In the genomic region with DNA sequence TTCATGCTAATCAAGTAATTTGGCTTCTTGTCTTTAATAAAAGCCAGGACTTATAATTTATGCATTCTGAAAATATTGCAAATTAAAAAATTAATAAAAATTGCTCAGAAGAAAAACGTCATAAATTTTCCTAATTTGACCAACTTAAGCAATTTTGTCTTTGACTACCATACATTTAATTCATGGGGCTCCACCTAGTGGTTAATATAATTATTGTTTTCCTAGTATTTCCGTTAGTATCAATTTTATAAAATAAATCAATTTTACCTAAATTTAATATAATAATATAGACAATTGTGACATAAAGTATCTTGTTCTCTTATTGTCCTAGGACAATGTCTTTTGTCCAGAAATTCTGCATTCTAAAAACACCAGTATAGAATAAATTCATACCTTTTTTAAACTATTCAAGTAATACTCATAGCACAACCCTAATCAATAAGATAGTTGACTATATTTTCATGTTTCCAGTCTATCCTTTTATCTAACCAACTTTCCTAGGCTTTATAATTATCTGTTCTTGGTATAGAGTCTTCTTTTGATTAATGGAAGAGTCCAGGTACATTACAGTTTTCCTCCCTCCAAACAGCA, we compare ENCODE assay signal across 9 cellular contexts.
DNase-seq lines count a peak whose midpoint lies in the region; ATAC-seq and TF ChIP-seq lines count a peak whose summit lies in the region.
"Had no signal": no experiment of that assay in that cellular context is flagged by ENCODE, and none has a peak within 500 bp of the region (broad histone marks: within the 10 kb centered on the region; RNA-seq: fewer than 3 reads in every experiment).

No MANE protein-coding gene starts in this region.

- TF ChIP-seq EP300 in gastroesophageal sphincter (IDR thresholded peaks at IDR 0.05), result no peak

- H3K9ac ChIP-seq in OCI-LY1 (ENCODE audit: low read length) (no peak overlapping the region), fibroblast of lung (ENCODE audit: insufficient read depth, low read length) (no peak overlapping the region)

- DNase-seq in heart left ventricle (no peak), left ventricle myocardium superior (no peak), fibroblast of lung (ENCODE audit: low read depth in 2 of 2) (peak; percentile 2 to 37), type B pancreatic cell (ENCODE audit: extremely low spot score, unreplicated experiment) (no peak)
- DNase-seq in activated CD4-positive, CD25-positive, alpha-beta regulatory T cell (lab: John Stamatoyannopoulos, UW), result no peak
- DNase-seq: GDM1 had no signal

- ATAC-seq in heart left ventricle, result no peak
- ATAC-seq in left ventricle myocardium superior, result no peak
- ATAC-seq in GM21526 (IDR thresholded peaks at IDR 0.05; ENCODE audit: low FRiP score, unreplicated experiment), result no peak
- ATAC-seq in gastroesophageal sphincter, result no peak

- no peak overlapping the region for H2AFZ ChIP-seq in OCI-LY1 (ENCODE audit: low read length)
- H2AFZ ChIP-seq in fibroblast of lung (ENCODE audit: low read length), result no peak overlapping the region

- no peak overlapping the region for H3K4me2 ChIP-seq in OCI-LY1 (ENCODE audit: low read length)
- no peak overlapping the region for H3K4me2 ChIP-seq in fibroblast of lung (ENCODE audit: extremely low read depth, insufficient read depth, low read length)

- H3F3A ChIP-seq in OCI-LY1 (ENCODE audit: insufficient read depth, low read length), result no peaks in the 10 kb centered on the region

- H3K36me3 ChIP-seq in heart left ventricle, result no peaks in the 10 kb centered on the region
- no peaks in the 10 kb centered on the region for H3K36me3 ChIP-seq in OCI-LY1 (ENCODE audit: insufficient read depth, low read length)
- no peaks in the 10 kb centered on the region for H3K36me3 ChIP-seq in fibroblast of lung (ENCODE audit: control insufficient read depth, insufficient read depth, low read length)
- H3K36me3 ChIP-seq in gastroesophageal sphincter, result no peaks in the 10 kb centered on the region

- no peak for TF ChIP-seq POLR2A in heart left ventricle (IDR thresholded peaks at IDR 0.05)
- no peak for TF ChIP-seq POLR2A in gastroesophageal sphincter (IDR thresholded peaks at IDR 0.05)

- no peaks in the 10 kb centered on the region for H3K27me3 ChIP-seq in heart left ventricle
- no peaks in the 10 kb centered on the region for H3K27me3 ChIP-seq in OCI-LY1 (ENCODE audit: insufficient read depth, low read length)
- H3K27me3 ChIP-seq in fibroblast of lung (ENCODE audit: control insufficient read depth, insufficient read depth, low read length), result no peaks in the 10 kb centered on the region
- H3K27me3 ChIP-seq in gastroesophageal sphincter, result no peaks in the 10 kb centered on the region

- H4K20me1 ChIP-seq in OCI-LY1 (ENCODE audit: insufficient read depth, low read length) (no peaks in the 10 kb centered on the region), fibroblast of lung (ENCODE audit: control insufficient read depth, extremely low read depth, insufficient read depth, low read length) (no peaks in the 10 kb centered on the region)

- H3K79me2 ChIP-seq in OCI-LY1 (ENCODE audit: insufficient read depth, low read length) (no peaks in the 10 kb centered on the region), fibroblast of lung (ENCODE audit: control insufficient read depth, insufficient read depth, low read length) (no peaks in the 10 kb centered on the region)

- no peak overlapping the region for H3K4me3 ChIP-seq in heart left ventricle
- no peak overlapping the region for H3K4me3 ChIP-seq in OCI-LY1 (ENCODE audit: low read depth, low read length, poor library complexity, severe bottlenecking)
- no peak overlapping the region for H3K4me3 ChIP-seq in fibroblast of lung (replicated peaks in 1 of 4; ENCODE audit: control extremely low read depth in 1 of 4, insufficient read depth in 1 of 4, low read depth in 3 of 4, low read length in 4 of 4)
- H3K4me3 ChIP-seq in gastroesophageal sphincter, result no peak overlapping the region

- peak; percentile 41 to 78 (median 62) for TF ChIP-seq CTCF in heart left ventricle (IDR thresholded peaks at IDR 0.05)
- peak; percentile 35; the same call in 1 of the 2 replicates for TF ChIP-seq CTCF in OCI-LY1 (IDR thresholded peaks at IDR 0.05; ENCODE audit: low read length)
- TF ChIP-seq CTCF in fibroblast of lung (conservative IDR thresholded peaks at IDR 0.05 in 1 of 2, IDR thresholded peaks at IDR 0.05 in 1 of 2; ENCODE audit: low read depth in 1 of 2, low read length in 2 of 2), result peak in 1 of 2 donors; percentile 25
- TF ChIP-seq CTCF in type B pancreatic cell (conservative IDR thresholded peaks at IDR 0.05), result peak; percentile 90
- TF ChIP-seq CTCF in gastroesophageal sphincter (IDR thresholded peaks at IDR 0.05), result peak in 2 of 4 experiments; percentile 50 to 52

- no peaks in the 10 kb centered on the region for H3K9me2 ChIP-seq in OCI-LY1 (ENCODE audit: low read depth, low read length)

- H3K9me3 ChIP-seq in heart left ventricle (peaks cover 0 to 4% (median 0%) of the 10 kb centered on the region in 12 donors), OCI-LY1 (ENCODE audit: low read length) (no peaks in the 10 kb centered on the region), fibroblast of lung (ENCODE audit: control insufficient read depth, insufficient read depth, low read depth, low read length) (no peaks in the 10 kb centered on the region), gastroesophageal sphincter (peaks cover 0 to 10% (median 0%) of the 10 kb centered on the region in 3 donors)

- no peak overlapping the region for H3K27ac Mint-ChIP-seq in type B pancreatic cell

- no peaks in the 10 kb centered on the region for H3K36me3 Mint-ChIP-seq in type B pancreatic cell

- WGBS in heart left ventricle, 4 donors, result 3 to 8% (median 7%) methylated on average over 2 of the region's 2 CpGs
- WGBS in gastroesophageal sphincter (ENCODE audit: low coverage in 1 of 2), 2 donors, result 2 to 6% methylated on average over 2 of the region's 2 CpGs

- H3K9me3 Mint-ChIP-seq in type B pancreatic cell, result no peaks in the 10 kb centered on the region

- H3K4me1 ChIP-seq in heart left ventricle (no peaks in the 10 kb centered on the region), OCI-LY1 (ENCODE audit: insufficient read depth, low read length, severe bottlenecking) (no peaks in the 10 kb centered on the region), fibroblast of lung (ENCODE audit: control insufficient read depth, extremely low read depth, insufficient read depth, low read length) (no peaks in the 10 kb centered on the region), gastroesophageal sphincter (no peaks in the 10 kb centered on the region)

- no peak overlapping the region for H3K27ac ChIP-seq in heart left ventricle
- H3K27ac ChIP-seq in OCI-LY1 (ENCODE audit: low read depth, low read length, poor library complexity, severe bottlenecking), result no peak overlapping the region
- no peak overlapping the region for H3K27ac ChIP-seq in fibroblast of lung (ENCODE audit: insufficient read depth, low read length)
- H3K27ac ChIP-seq in gastroesophageal sphincter, result no peak overlapping the region

- H3K4me3 Mint-ChIP-seq in type B pancreatic cell, result no peak overlapping the region

- no peaks in the 10 kb centered on the region for H3K4me1 Mint-ChIP-seq in type B pancreatic cell (ENCODE audit: unreplicated experiment)

- H3K27me3 Mint-ChIP-seq in type B pancreatic cell, result no peaks in the 10 kb centered on the region

- intact Hi-C loops in heart left ventricle (cut with DNase I), result loop anchor here (2.0 to 10.0 kb wide), 10 partner anchors 362 to 592 kb away; no protein-coding TSS in a partner anchor
- intact Hi-C loops in left ventricle myocardium superior (cut with micrococcal nuclease), result loop anchor here (10.0 kb wide), 1 partner anchor 582 kb away; no protein-coding TSS in a partner anchor

Comparison
In these comparisons a context has a peak if more than half of its experiments do, and no peak if none do; other contexts are left out.
1. DNase-seq: peak in fibroblast of lung (2 of 2); none in heart left ventricle (0 of 5), left ventricle myocardium superior (single experiment), type B pancreatic cell (single experiment) and activated CD4-positive, CD25-positive, alpha-beta regulatory T cell (0 of 4).